1 cellular context compared by ENCODE assay signal in the genomic region with DNA sequence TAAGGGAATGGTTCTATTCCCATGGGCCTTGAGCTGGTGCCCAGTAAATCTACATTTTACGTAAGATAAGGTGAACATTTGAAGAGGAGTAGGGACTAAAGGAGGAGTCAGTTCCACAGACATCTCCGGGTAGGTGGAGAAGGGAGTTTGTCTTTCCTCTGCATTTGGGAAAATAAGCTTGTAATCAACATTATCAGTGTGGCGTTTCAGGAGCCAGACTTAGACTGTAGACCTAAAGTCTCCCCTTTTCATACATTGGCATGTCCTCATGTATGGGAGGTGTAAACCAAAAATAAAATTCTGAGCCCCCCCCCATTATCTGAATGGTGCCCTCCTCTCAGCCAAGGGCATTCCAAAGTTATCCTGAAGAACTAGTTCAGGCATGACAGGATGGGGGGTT.
TF ChIP-seq lines count a peak whose summit lies in the region.

No MANE protein-coding gene starts in this region.

TF ChIP-seq in HepG2, 621 proteins besides CTCF, POLR2A, EP300 and RAD21:
- TF ChIP-seq SIN3B (IDR thresholded peaks at IDR 0.05; ENCODE audit: low read length) = no peak
- TF ChIP-seq, protein P1, sequence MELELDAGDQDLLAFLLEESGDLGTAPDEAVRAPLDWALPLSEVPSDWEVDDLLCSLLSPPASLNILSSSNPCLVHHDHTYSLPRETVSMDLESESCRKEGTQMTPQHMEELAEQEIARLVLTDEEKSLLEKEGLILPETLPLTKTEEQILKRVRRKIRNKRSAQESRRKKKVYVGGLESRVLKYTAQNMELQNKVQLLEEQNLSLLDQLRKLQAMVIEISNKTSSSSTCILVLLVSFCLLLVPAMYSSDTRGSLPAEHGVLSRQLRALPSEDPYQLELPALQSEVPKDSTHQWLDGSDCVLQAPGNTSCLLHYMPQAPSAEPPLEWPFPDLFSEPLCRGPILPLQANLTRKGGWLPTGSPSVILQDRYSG (CRISPR knock-in tag; IDR thresholded peaks at IDR 0.05) = no peak
- TF ChIP-seq PRDM10 (CRISPR knock-in tag; IDR thresholded peaks at IDR 0.05; ENCODE audit: low read depth) = 0 out of 2 replicates have a peak, but pooled peaks have one; percentile 72
- no peak for TF ChIP-seq SETDB1 (CRISPR knock-in tag; IDR thresholded peaks at IDR 0.05; ENCODE audit: borderline replicate concordance)
- no peak for TF ChIP-seq POLR2G (IDR thresholded peaks at IDR 0.05; ENCODE audit: low read depth, low read length)
- TF ChIP-seq WIZ (CRISPR knock-in tag; IDR thresholded peaks at IDR 0.05) = no peak
- no peak for TF ChIP-seq FOXP1 (IDR thresholded peaks at IDR 0.05)
- no peak for TF ChIP-seq FOXP1 (CRISPR knock-in tag; IDR thresholded peaks at IDR 0.05)
- TF ChIP-seq ZNF841 (CRISPR knock-in tag; IDR thresholded peaks at IDR 0.05; ENCODE audit: borderline replicate concordance) = no peak
